7 cellular contexts compared by ENCODE assay signal in the genomic region with DNA sequence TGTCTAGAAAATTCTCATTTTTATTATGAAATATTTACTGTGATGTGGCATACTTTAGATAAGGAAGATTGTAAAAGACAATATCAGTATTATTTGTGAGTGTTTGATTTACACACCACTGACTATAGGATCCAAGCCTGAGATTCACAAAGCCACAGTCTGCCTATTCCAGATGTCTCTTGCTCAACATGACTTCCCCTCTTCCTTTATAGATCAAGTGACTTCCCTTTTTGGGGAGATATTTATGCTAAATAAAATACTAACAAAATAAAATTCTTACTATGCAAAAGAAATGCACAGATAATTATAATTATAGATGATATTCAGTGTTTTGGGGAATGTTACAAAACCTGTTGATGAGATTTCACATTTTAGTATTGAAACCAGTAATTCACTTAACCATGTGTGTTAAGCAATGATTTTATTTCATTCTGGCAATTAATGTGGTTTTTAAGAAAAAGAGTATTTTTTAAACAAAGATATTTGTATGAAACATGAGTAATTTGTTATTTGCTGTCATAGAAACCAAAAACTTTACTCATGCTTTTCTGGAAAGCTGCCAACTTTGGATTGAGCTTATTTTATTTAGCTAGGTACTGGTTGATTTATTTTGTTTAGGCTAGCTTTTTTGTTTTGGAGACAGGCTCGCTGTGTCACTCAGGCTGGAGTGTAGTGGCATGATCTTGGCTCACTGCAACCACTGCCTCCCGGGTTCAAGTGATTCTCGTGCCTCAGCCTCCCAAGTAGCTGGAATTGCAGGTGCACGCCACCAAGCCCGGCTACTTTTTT. TPM values are rescaled to one million over a fixed set of nuclear protein-coding genes. Genes with fewer than 3 reads are reported as not detected.
DNase-seq lines count a peak whose midpoint lies in the region; ATAC-seq and TF ChIP-seq lines count a peak whose summit lies in the region.

No MANE protein-coding gene starts in this region.

- no peaks in the 10 kb centered on the region for H4K20me1 ChIP-seq in OCI-LY1 (ENCODE audit: insufficient read depth, low read length)

- DNase-seq in HCEC 1CT (peak; percentile 89), dermis blood vessel endothelial cell (peak; percentile 96), pulmonary artery endothelial cell (ENCODE audit: low read depth, low spot score) (peak; percentile 85), NCI-H2227 treated with DMSO at 0.1 percent for 48 hours (lab: John Stamatoyannopoulos, UW) (no peak)

- H3K4me3 ChIP-seq in OCI-LY1 (ENCODE audit: low read depth, low read length, poor library complexity, severe bottlenecking): no peak overlapping the region

- no peaks in the 10 kb centered on the region for H3K79me2 ChIP-seq in OCI-LY1 (ENCODE audit: insufficient read depth, low read length)

- no peaks in the 10 kb centered on the region for H3K9me3 ChIP-seq in OCI-LY1 (ENCODE audit: low read length)

- TF ChIP-seq CTCF in OCI-LY1 (IDR thresholded peaks at IDR 0.05; ENCODE audit: low read length): no peak

- H3K9me2 ChIP-seq in OCI-LY1 (ENCODE audit: low read depth, low read length): no peaks in the 10 kb centered on the region

- no peak overlapping the region for H2AFZ ChIP-seq in OCI-LY1 (ENCODE audit: low read length)

- H3K36me3 ChIP-seq in OCI-LY1 (ENCODE audit: insufficient read depth, low read length): no peaks in the 10 kb centered on the region

- H3K4me2 ChIP-seq in OCI-LY1 (ENCODE audit: low read length): peak overlapping the region; percentile 24; the same call in 1 of the 2 replicates

- no peak for ATAC-seq in HG03354 (IDR thresholded peaks at IDR 0.05; ENCODE audit: poor library complexity, severe bottlenecking, unreplicated experiment)
- ATAC-seq in HG03457 (IDR thresholded peaks at IDR 0.05; ENCODE audit: unreplicated experiment): no peak

- H3K9ac ChIP-seq in OCI-LY1 (ENCODE audit: low read length): peak overlapping the region; percentile 4; the same call in 1 of the 2 replicates

- no peaks in the 10 kb centered on the region for H3K27me3 ChIP-seq in OCI-LY1 (ENCODE audit: insufficient read depth, low read length)

- peaks cover 96% of the 10 kb centered on the region for H3K4me1 ChIP-seq in OCI-LY1 (ENCODE audit: insufficient read depth, low read length, severe bottlenecking)

- peak overlapping the region; percentile 96 for H3K27ac ChIP-seq in OCI-LY1 (ENCODE audit: low read depth, low read length, poor library complexity, severe bottlenecking)

- H3F3A ChIP-seq in OCI-LY1 (ENCODE audit: insufficient read depth, low read length): peaks cover 25% of the 10 kb centered on the region

RNA-seq across cellular contexts. Expression of a gene that starts 13.7 kb away (rescaled TPM):
- 0.09 and 0.34 TPM in 2 replicates for total RNA-seq in dermis blood vessel endothelial cell
- not detected in 2 replicates for total RNA-seq in pulmonary artery endothelial cell
